Comparison of ENCODE assay signal across 8 cellular contexts in genomic region chr2:237165405-237166276, GRCh38.
DNase-seq lines count a peak whose midpoint lies in the region; ATAC-seq and TF ChIP-seq lines count a peak whose summit lies in the region.

No MANE protein-coding gene starts in this region.

- ATAC-seq in HG03135 (IDR thresholded peaks at IDR 0.05; ENCODE audit: unreplicated experiment), result no peak

- H3K4me3 ChIP-seq in cardiac muscle cell, result no peak overlapping the region
- no peak overlapping the region for H3K4me3 ChIP-seq in urinary bladder (ENCODE audit: low read depth, low read length)

- H3K36me3 ChIP-seq in cardiac muscle cell, result no peaks in the 10 kb centered on the region
- no peaks in the 10 kb centered on the region for H3K36me3 ChIP-seq in urinary bladder (ENCODE audit: insufficient read depth)

- DNase-seq in cardiac muscle cell (ENCODE audit: low read depth in 1 of 2, low spot score in 1 of 2) (peak; percentile 54 to 67), cardiac septum (ENCODE audit: low spot score) (no peak), RPMI7951 (ENCODE audit: low read depth) (peak; percentile 50), glomerular visceral epithelial cell (ENCODE audit: extremely low spot score) (peak; percentile 43), middle frontal gyrus (ENCODE audit: extremely low spot score, low spot score) (no peak)
- no peak for DNase-seq in activated CD4-positive, alpha-beta T cell treated with anti-CD3 and anti-CD28 coated beads, Interleukin-2, amount 50 U/mL, for 4 hours

- intact Hi-C loops in cardiac septum (cut with DNase I), result loop anchor here (2.0 to 5.0 kb wide), 2 partner anchors 157 to 247 kb away; partner anchors contain the start of gene COL6A3

- no peaks in the 10 kb centered on the region for H3K9me3 ChIP-seq in cardiac muscle cell (ENCODE audit: low read depth)

- no peaks in the 10 kb centered on the region for H3K4me1 ChIP-seq in cardiac muscle cell (ENCODE audit: low read depth)
- H3K4me1 ChIP-seq in urinary bladder (ENCODE audit: insufficient read depth), result no peaks in the 10 kb centered on the region

- TF ChIP-seq CTCF in cardiac muscle cell (IDR thresholded peaks at IDR 0.05; ENCODE audit: low read depth, low read length), result peak; percentile 72

- H3K27ac ChIP-seq in cardiac muscle cell (no peak overlapping the region), urinary bladder (ENCODE audit: low read depth) (peak overlapping the region; percentile 3)

- H3K27me3 ChIP-seq in cardiac muscle cell, result no peaks in the 10 kb centered on the region

- 91% methylated on average over 5 of the region's 5 CpGs for WGBS in urinary bladder

Comparison
In these comparisons a context has a peak if more than half of its experiments do, and no peak if none do; other contexts are left out.
1. DNase-seq: peak in cardiac muscle cell (2 of 2), RPMI7951 (single experiment) and glomerular visceral epithelial cell (single experiment); none in cardiac septum (single experiment), middle frontal gyrus (single experiment) and activated CD4-positive, alpha-beta T cell treated with anti-CD3 and anti-CD28 coated beads, Interleukin-2, amount 50 U/mL, for 4 hours (0 of 2).